ENCODE assay signal across 9 cellular contexts in the genomic region with DNA sequence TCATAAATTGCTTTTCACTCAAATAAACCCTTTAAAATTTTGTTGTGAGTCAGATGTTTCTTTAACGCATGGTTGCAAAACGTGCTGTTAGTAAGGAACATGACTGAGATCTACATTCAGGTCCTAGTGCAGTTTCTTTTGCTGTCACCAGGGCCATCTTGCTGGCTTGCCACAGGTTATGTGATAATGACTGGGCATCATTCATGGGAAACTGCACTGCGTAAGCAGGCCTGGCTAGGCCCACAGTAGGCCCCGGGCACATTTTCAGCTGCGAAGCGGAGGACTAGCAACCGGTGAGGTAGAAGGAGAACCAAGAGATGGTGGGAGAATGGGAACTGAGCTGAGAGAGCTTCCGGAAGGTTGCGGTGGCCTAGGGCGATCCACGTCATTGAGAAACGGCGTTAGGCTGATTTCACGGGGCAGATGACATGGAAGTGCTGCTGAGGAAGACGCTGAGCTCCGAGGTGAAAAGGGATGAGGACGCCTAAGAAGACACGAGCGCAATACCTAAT. TPM values are rescaled to one million over a fixed set of nuclear protein-coding genes. Genes with fewer than 3 reads are reported as not detected.
DNase-seq lines count a peak whose midpoint lies in the region; ATAC-seq and TF ChIP-seq lines count a peak whose summit lies in the region.
"Had no signal": no experiment of that assay in that cellular context is flagged by ENCODE, and none has a peak within 500 bp of the region (broad histone marks: within the 10 kb centered on the region; RNA-seq: fewer than 3 reads in every experiment).

No MANE protein-coding gene starts in this region.

- CTCF ChIA-PET in mammary epithelial cell (lab: Charles Lee; ENCODE audit: low non-redundant PET): no interaction called here

- H3K4me3 ChIP-seq in mammary epithelial cell (replicated peaks in 1 of 3; ENCODE audit: insufficient read depth in 1 of 3, low read depth in 2 of 3, low read length in 3 of 3) (no peak overlapping the region), parathyroid adenoma (ENCODE audit: low read depth, low read length) (no peak overlapping the region)

- TF ChIP-seq CTCF in mammary epithelial cell (conservative IDR thresholded peaks at IDR 0.05 in 1 of 2, IDR thresholded peaks at IDR 0.05 in 1 of 2; ENCODE audit: extremely low read depth in 1 of 2, insufficient read depth in 1 of 2, low read depth in 1 of 2, low read length in 2 of 2): no peak
- no peak for TF ChIP-seq CTCF in parathyroid adenoma (IDR thresholded peaks at IDR 0.05)

- no peaks in the 10 kb centered on the region for H3K79me2 ChIP-seq in mammary epithelial cell (ENCODE audit: insufficient read depth, low read length)
- no peaks in the 10 kb centered on the region for H3K79me2 ChIP-seq in parathyroid adenoma

- BruUV-seq in mammary epithelial cell (replicated peaks; lab: Mats Ljungman, UMichigan): no TSS peak

- no peaks in the 10 kb centered on the region for H4K20me1 ChIP-seq in mammary epithelial cell (ENCODE audit: insufficient read depth, low read length)

- DNase-seq in NCI-H2171 treated with DMSO at 0.1 percent for 48 hours (lab: John Stamatoyannopoulos, UW) (peak; percentile 25), NCI-H2171 (lab: John Stamatoyannopoulos, UW) (no peak), M059J (ENCODE audit: low read depth) (peak; percentile 53), mammary epithelial cell (peak; percentile 73), NCI-H1092 treated with DMSO at 0.1 percent for 48 hours (lab: John Stamatoyannopoulos, UW) (no peak), HuH-7 (ENCODE audit: low spot score) (no peak)

- H3K9ac ChIP-seq in mammary epithelial cell (ENCODE audit: insufficient read depth, low read length): peak overlapping the region; percentile 14
- H3K9ac ChIP-seq in parathyroid adenoma: no peak overlapping the region

- H2AFZ ChIP-seq in mammary epithelial cell (ENCODE audit: low read depth, low read length) (no peak overlapping the region), parathyroid adenoma (no peak overlapping the region)

- WGBS in mammary epithelial cell (ENCODE audit: low coverage, missing lambda C conversion rate): 91% methylated on average over 16 of the region's 19 CpGs

- H3K9me3 ChIP-seq in mammary epithelial cell (replicated peaks; ENCODE audit: insufficient read depth, low read length) (no peaks in the 10 kb centered on the region), parathyroid adenoma (ENCODE audit: control insufficient read depth, low read length) (no peaks in the 10 kb centered on the region)

- H3K27ac ChIP-seq in mammary epithelial cell (ENCODE audit: insufficient read depth, low read depth, low read length) (peak overlapping the region; percentile 84), parathyroid adenoma (peak overlapping the region; percentile 53)
- H3K27ac ChIP-seq: 22Rv1 had no signal

- intact Hi-C loops in mammary epithelial cell (cut with micrococcal nuclease): no loop called here

- H3K4me1 ChIP-seq in mammary epithelial cell (ENCODE audit: insufficient read depth, low read length) (peaks cover 40% of the 10 kb centered on the region), parathyroid adenoma (peaks cover 7% of the 10 kb centered on the region)

- H3K27me3 ChIP-seq in mammary epithelial cell (ENCODE audit: insufficient read depth, low read length) (peaks cover 4% of the 10 kb centered on the region), parathyroid adenoma (ENCODE audit: control insufficient read depth, insufficient read depth, low read length) (no peaks in the 10 kb centered on the region)

- in situ Hi-C loops in mammary epithelial cell (cut with MboI; ENCODE audit: low sequenced_read_pairs in 2 of 2): no loop called here

- H3K4me2 ChIP-seq in mammary epithelial cell (ENCODE audit: insufficient read depth, low read depth, low read length): no peak overlapping the region
- H3K4me2 ChIP-seq in parathyroid adenoma (ENCODE audit: low read length): no peak overlapping the region

- ATAC-seq in GM19351 (IDR thresholded peaks at IDR 0.05; ENCODE audit: unreplicated experiment): no peak

- no peaks in the 10 kb centered on the region for H3K36me3 ChIP-seq in mammary epithelial cell (ENCODE audit: insufficient read depth, low read length)
- no peaks in the 10 kb centered on the region for H3K36me3 ChIP-seq in parathyroid adenoma (ENCODE audit: control insufficient read depth, insufficient read depth, low read length)

- dilution Hi-C loops in mammary epithelial cell (cut with HindIII; ENCODE audit: low sequenced_read_pairs): no loop called here

RNA-seq across cellular contexts. Expression of a gene that starts 3.2 kb away (rescaled TPM):
- total RNA-seq in M059J (2014; rRNA removed; shearing (Covaris generic)): 0.02 and 0.37 TPM in 2 replicates
- 1 to 10 TPM in 1 of 2 donors, under 1 TPM in 1; under 0.01 to 1.9 TPM for total RNA-seq in mammary epithelial cell
- 0.01 TPM for polyA plus RNA-seq in mammary epithelial cell
- not detected for polyA minus RNA-seq in mammary epithelial cell

RNA-seq across cellular contexts. Expression of a gene that starts 12.7 kb away (rescaled TPM):
- 12.6 and 23.7 TPM in 2 replicates for total RNA-seq in M059J (2014; rRNA removed; shearing (Covaris generic))
- 10 to 100 TPM in 1 of 2 donors, 1 to 10 TPM in 1; 4.9 to 45.5 TPM for total RNA-seq in mammary epithelial cell
- polyA plus RNA-seq in mammary epithelial cell: 2.1 TPM
- not detected for polyA minus RNA-seq in mammary epithelial cell

RNA-seq across cellular contexts. Expression of a gene that starts 17.1 kb away (rescaled TPM):
- total RNA-seq in M059J (2014; rRNA removed; shearing (Covaris generic)): 1.6 TPM in 1 of 2 replicates, not detected in the other
- 1 to 10 TPM; 2.8 to 6.6 TPM for total RNA-seq in mammary epithelial cell
- polyA plus RNA-seq in mammary epithelial cell: 2.3 TPM
- polyA minus RNA-seq in mammary epithelial cell: not detected

RNA-seq across cellular contexts. Expression of a gene that starts 20.2 kb away (rescaled TPM):
- not detected in 2 replicates for total RNA-seq in M059J (2014; rRNA removed; shearing (Covaris generic))
- not detected for total RNA-seq in mammary epithelial cell
- 1.1 TPM for polyA plus RNA-seq in mammary epithelial cell
- polyA minus RNA-seq in mammary epithelial cell: not detected

RNA-seq across cellular contexts. Expression of a gene that starts 34.4 kb away (rescaled TPM):
- total RNA-seq in M059J (2014; rRNA removed; shearing (Covaris generic)): 46.8 and 50.9 TPM in 2 replicates
- total RNA-seq in mammary epithelial cell: 10 to 100 TPM; 18.2 to 41.0 TPM
- polyA plus RNA-seq in mammary epithelial cell: 33.3 TPM
- polyA minus RNA-seq in mammary epithelial cell: 56.4 TPM

Comparison
In these comparisons a context has a peak if more than half of its experiments do, and no peak if none do; other contexts are left out.
1. DNase-seq: peak in NCI-H2171 treated with DMSO at 0.1 percent for 48 hours (single experiment), M059J (single experiment) and mammary epithelial cell (single experiment); none in NCI-H2171 (single experiment), NCI-H1092 treated with DMSO at 0.1 percent for 48 hours (single experiment) and HuH-7 (single experiment).